ENCODE assay signal across 14 cellular contexts in the genomic region with DNA sequence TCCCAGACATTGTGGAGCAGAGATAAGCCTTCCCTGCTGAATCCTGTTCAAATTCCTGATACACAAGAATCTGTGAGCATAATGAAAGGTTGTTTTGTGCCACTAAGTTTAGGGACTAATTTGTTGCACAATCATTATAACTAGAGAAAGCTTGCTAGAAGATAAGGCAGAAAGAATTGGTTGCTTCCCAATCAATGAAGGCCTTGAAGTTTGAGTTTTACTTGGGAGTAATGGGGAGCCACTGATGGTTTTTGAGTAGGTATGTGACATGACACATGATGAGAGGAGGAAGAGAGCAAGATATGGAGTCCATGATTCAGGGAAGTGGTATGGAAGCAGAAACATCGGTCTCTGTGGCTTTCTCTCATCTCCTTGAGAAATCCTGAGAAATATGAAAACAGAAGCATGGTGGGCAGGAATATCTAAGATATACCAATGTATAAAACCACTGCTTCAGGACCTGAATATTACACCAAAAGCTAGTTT. TPM values are rescaled to one million over a fixed set of nuclear protein-coding genes. Genes with fewer than 3 reads are reported as not detected.
A peak's percentile ranks its signal among the peaks of the same experiment; 100 is the strongest.
DNase-seq lines count a peak whose midpoint lies in the region; ATAC-seq and TF ChIP-seq lines count a peak whose summit lies in the region.
"Had no signal": no experiment of that assay in that cellular context is flagged by ENCODE, and none has a peak within 500 bp of the region (broad histone marks: within the 10 kb centered on the region; RNA-seq: fewer than 3 reads in every experiment).

No MANE protein-coding gene starts in this region.

- H3K9me2 ChIP-seq in GM23248 (ENCODE audit: insufficient read depth): no peaks in the 10 kb centered on the region

- peaks cover 3% of the 10 kb centered on the region for H3K36me3 Mint-ChIP-seq in activated naive CD8-positive, alpha-beta T cell treated with anti-CD3 and anti-CD28 coated beads, Interleukin-2, amount 50 U/mL, for 24 hours (ENCODE audit: low read depth)

- H3K27me3 ChIP-seq in ACC112 (ENCODE audit: insufficient read depth, low read length): 0 out of 2 replicates have a peak, but pooled peaks cover under 1% of the 10 kb centered on the region
- no peaks in the 10 kb centered on the region for H3K27me3 ChIP-seq in GM23248 (replicated peaks; ENCODE audit: insufficient read depth)
- H3K27me3 ChIP-seq in foreskin keratinocyte: no peaks in the 10 kb centered on the region
- peaks cover 0 to 5% of the 10 kb centered on the region in 2 donors for H3K27me3 ChIP-seq in aorta (ENCODE audit: control insufficient read depth in 1 of 2, insufficient read depth in 2 of 2, low read length in 1 of 2)
- H3K27me3 ChIP-seq: tibial artery had no signal

- 57 to 94% methylated on average over 1 of the region's 1 CpG for WGBS in GM23248 (ENCODE audit: low coverage in 1 of 2, low lambda C conversion rate in 2 of 2, missing lambda C conversion rate in 2 of 2), 2 experiments
- 0 to 67% methylated on average over 1 of the region's 1 CpG for WGBS in aorta, 2 donors

- no peak overlapping the region for H3K4me3 ChIP-seq in ACC112 (ENCODE audit: low read depth, low read length)
- no peak overlapping the region for H3K4me3 ChIP-seq in GM23248
- no peak overlapping the region for H3K4me3 ChIP-seq in aorta (ENCODE audit: low read length in 2 of 2)
- H3K4me3 ChIP-seq: mucosa of descending colon, tibial artery had no signal

- in situ Hi-C loops in GM23248 (cut with MboI): no loop called here

- peak overlapping the region; percentile 92 for H3K27ac Mint-ChIP-seq in activated naive CD8-positive, alpha-beta T cell treated with anti-CD3 and anti-CD28 coated beads, Interleukin-2, amount 50 U/mL, for 24 hours

- no peaks in the 10 kb centered on the region for H3K36me3 ChIP-seq in ACC112 (ENCODE audit: insufficient read depth, low read length)
- H3K36me3 ChIP-seq in GM23248 (ENCODE audit: low read depth): no peaks in the 10 kb centered on the region
- no peaks in the 10 kb centered on the region for H3K36me3 ChIP-seq in aorta (ENCODE audit: control insufficient read depth in 1 of 2, insufficient read depth in 2 of 2, low read length in 1 of 2)
- H3K36me3 ChIP-seq: tibial artery had no signal

- intact Hi-C loops in aorta (cut with DNase I): loop anchor here in 1 of 2 donors (10.0 kb wide), 1 partner anchor 864 kb away; no protein-coding TSS in a partner anchor

- ATAC-seq in activated naive CD8-positive, alpha-beta T cell treated with anti-CD3 and anti-CD28 coated beads, Interleukin-2, amount 50 U/mL, for 24 hours: no peak
- no peak for ATAC-seq in foreskin keratinocyte
- no peak for ATAC-seq in aorta (ENCODE audit: low FRiP score)
- ATAC-seq in GM21381 (IDR thresholded peaks at IDR 0.05; ENCODE audit: unreplicated experiment): no peak

- DNase-seq in GM23248 (peak; percentile 55), foreskin keratinocyte (no peak), aorta (no peak), SHP77 (lab: John Stamatoyannopoulos, UW) (no peak), dermis blood vessel endothelial cell (no peak)
- no peak for DNase-seq in activated naive CD8-positive, alpha-beta T cell treated with anti-CD3 and anti-CD28 coated beads, Interleukin-2, amount 50 U/mL, for 24 hours
- DNase-seq: activated CD4-positive, CD25-positive, alpha-beta regulatory T cell; activated T-cell treated with anti-CD3 and anti-CD28 coated beads, Interleukin-2, amount 50 U/mL, for 1 hour; DMS79; effector CD4-positive, alpha-beta T cell; mucosa of descending colon; tibial artery had no signal

- TF ChIP-seq CTCF in foreskin keratinocyte (conservative IDR thresholded peaks at IDR 0.05): no peak

- peak overlapping the region; percentile 63 for H3K9ac ChIP-seq in GM23248

- H3F3A ChIP-seq in GM23248 (ENCODE audit: insufficient read depth): peaks cover 9% of the 10 kb centered on the region; the same call in 1 of the 2 replicates

- H3K27ac ChIP-seq in ACC112 (ENCODE audit: low read depth, low read length) (peak overlapping the region; percentile 66), GM23248 (peak overlapping the region; percentile 89), foreskin keratinocyte (peak overlapping the region; percentile 97), aorta (ENCODE audit: low read depth in 1 of 2, low read length in 2 of 2) (no peak overlapping the region)
- H3K27ac ChIP-seq: tibial artery had no signal

- no peak overlapping the region for H3K4me3 Mint-ChIP-seq in activated naive CD8-positive, alpha-beta T cell treated with anti-CD3 and anti-CD28 coated beads, Interleukin-2, amount 50 U/mL, for 24 hours

- H3K79me2 ChIP-seq in ACC112 (ENCODE audit: control insufficient read depth, insufficient read depth, low read length, unreplicated experiment) (no peaks in the 10 kb centered on the region), GM23248 (ENCODE audit: insufficient read depth) (no peaks in the 10 kb centered on the region)

- H3K9me3 ChIP-seq in GM23248 (ENCODE audit: low read depth) (no peaks in the 10 kb centered on the region), aorta (ENCODE audit: control insufficient read depth, low read length) (no peaks in the 10 kb centered on the region)
- H3K9me3 ChIP-seq: mucosa of descending colon, tibial artery had no signal

- H2AFZ ChIP-seq in ACC112 (ENCODE audit: low read length, unreplicated experiment) (peak overlapping the region; percentile 40), GM23248 (peak overlapping the region; percentile 69)

- peaks cover 2% of the 10 kb centered on the region for H3K27me3 Mint-ChIP-seq in activated naive CD8-positive, alpha-beta T cell treated with anti-CD3 and anti-CD28 coated beads, Interleukin-2, amount 50 U/mL, for 24 hours

- peaks cover 14% of the 10 kb centered on the region for H3K4me1 ChIP-seq in ACC112 (ENCODE audit: control insufficient read depth, insufficient read depth, low read length, unreplicated experiment)
- peaks cover 16% of the 10 kb centered on the region for H3K4me1 ChIP-seq in GM23248 (ENCODE audit: insufficient read depth)
- peaks cover 16% of the 10 kb centered on the region for H3K4me1 ChIP-seq in foreskin keratinocyte
- H3K4me1 ChIP-seq in aorta (ENCODE audit: control insufficient read depth in 1 of 2, insufficient read depth in 2 of 2, low read length in 2 of 2): no peaks in the 10 kb centered on the region

- H3K4me2 ChIP-seq in GM23248 (ENCODE audit: unreplicated experiment): peak overlapping the region; percentile 1

- no peaks in the 10 kb centered on the region for H4K20me1 ChIP-seq in GM23248 (ENCODE audit: insufficient read depth)

- H3K9me3 Mint-ChIP-seq in activated naive CD8-positive, alpha-beta T cell treated with anti-CD3 and anti-CD28 coated beads, Interleukin-2, amount 50 U/mL, for 24 hours: no peaks in the 10 kb centered on the region

- H3K4me1 Mint-ChIP-seq in activated naive CD8-positive, alpha-beta T cell treated with anti-CD3 and anti-CD28 coated beads, Interleukin-2, amount 50 U/mL, for 24 hours: peaks cover 37% of the 10 kb centered on the region

RNA-seq across cellular contexts. Expression of gene TCP11L2, which starts 13.3 kb away (rescaled TPM):
- 26.2 and 32.2 TPM in 2 replicates for total RNA-seq in GM23248 (2014; rRNA removed; shearing (Covaris generic))
- polyA plus RNA-seq in GM23248 (2016; fragmentation: Nextera tagmentation; extraction: Ambion mirVana): 17.7 and 18.9 TPM in 2 replicates
- 4.1 and 5.9 TPM in 2 replicates for total RNA-seq in foreskin keratinocyte
- polyA plus RNA-seq in foreskin keratinocyte: 0.39 and 0.57 TPM in 2 replicates
- 10 to 100 TPM; 24.8 to 50.9 TPM for total RNA-seq in aorta
- 1 to 10 TPM; 5.5 to 9.2 TPM for polyA plus RNA-seq in aorta
- 49.0 and 64.5 TPM in 2 replicates for total RNA-seq in dermis blood vessel endothelial cell

RNA-seq across cellular contexts. Expression of gene CKAP4, which starts 41.4 kb away (rescaled TPM):
- 210 and 219 TPM in 2 replicates for total RNA-seq in GM23248 (2014; rRNA removed; shearing (Covaris generic))
- polyA plus RNA-seq in GM23248 (2016; fragmentation: Nextera tagmentation; extraction: Ambion mirVana) (318 and 335 TPM in 2 replicates), foreskin keratinocyte (91.0 and 94.9 TPM in 2 replicates), aorta (10 to 100 TPM; 17.2 to 25.4 TPM)
- total RNA-seq in foreskin keratinocyte (119 and 121 TPM in 2 replicates), aorta (10 to 100 TPM; 61.1 to 69.6 TPM), dermis blood vessel endothelial cell (72.7 and 111 TPM in 2 replicates)

Comparison
In these comparisons a context has a peak if more than half of its experiments do, and no peak if none do; other contexts are left out.
1. H3K27ac ChIP-seq: peak in ACC112 (single experiment), GM23248 (single experiment) and foreskin keratinocyte (single experiment); none in aorta (0 of 2).